24 cellular contexts compared by ENCODE assay signal in genomic region chrX:31245714-31246113, GRCh38.
DNase-seq lines count a peak whose midpoint lies in the region; ATAC-seq, FAIRE-seq and TF ChIP-seq lines count a peak whose summit lies in the region.
"Had no signal": no experiment of that assay in that cellular context is flagged by ENCODE, and none has a peak within 500 bp of the region (broad histone marks: within the 10 kb centered on the region; RNA-seq: fewer than 3 reads in every experiment).

No MANE protein-coding gene starts in this region.

- ATAC-seq in GM19043 (IDR thresholded peaks at IDR 0.05; ENCODE audit: low read depth, unreplicated experiment): peak; percentile 90
- ATAC-seq in GM21619 (IDR thresholded peaks at IDR 0.05; ENCODE audit: unreplicated experiment): peak; percentile 85
- peak; percentile 74 for ATAC-seq in HG03108 (IDR thresholded peaks at IDR 0.05; ENCODE audit: unreplicated experiment)
- ATAC-seq in GM12878: peak; percentile 50
- ATAC-seq in esophagus mucosa: no peak
- ATAC-seq: activated CD8-positive, alpha-beta T cell treated with anti-CD3 and anti-CD28 coated beads, Interleukin-2, amount 10 ng/mL, durations not matched to agents 7 days and 5 days; activated T-cell treated with anti-CD3 and anti-CD28 coated beads, Interleukin-2, amount 50 U/mL, for 72 hours; body of pancreas; heart right ventricle; WTC11 had no signal

- no peak overlapping the region for H2BK15ac ChIP-seq in mesenchymal stem cell (ENCODE audit: low read depth, poor library complexity, severe bottlenecking)

- FAIRE-seq in GM12878 (lab: Jason Lieb, UNC): no peak
- FAIRE-seq: pancreas had no signal

- no peaks in the 10 kb centered on the region for H3K79me1 ChIP-seq in mesenchymal stem cell (replicated peaks; ENCODE audit: low read length, poor library complexity, severe bottlenecking)

- H3K27ac ChIP-seq in GM12878 (ENCODE audit: control insufficient read depth, insufficient read depth) (no peak overlapping the region), A673 (ENCODE audit: low read depth, low read length, poor library complexity, severe bottlenecking) (no peak overlapping the region), mesenchymal stem cell (ENCODE audit: low read length, poor library complexity, severe bottlenecking) (no peak overlapping the region)
- H3K27ac ChIP-seq: heart right ventricle, PC-9, SJCRH30 had no signal

- no peak overlapping the region for H3K9ac ChIP-seq in GM12878 (ENCODE audit: control insufficient read depth, insufficient read depth, low read length)
- H3K9ac ChIP-seq in mesenchymal stem cell (ENCODE audit: low read length): no peak overlapping the region

- no peaks in the 10 kb centered on the region for H3K36me3 ChIP-seq in GM12878 (ENCODE audit: control insufficient read depth in 2 of 2, insufficient read depth in 2 of 2, low read length in 1 of 2)
- no peaks in the 10 kb centered on the region for H3K36me3 ChIP-seq in A673 (ENCODE audit: insufficient read depth, low read length, poor library complexity, severe bottlenecking)
- H3K36me3 ChIP-seq in mesenchymal stem cell (ENCODE audit: control insufficient read depth in 1 of 2, insufficient read depth in 2 of 2, low read depth in 1 of 2, low read length in 2 of 2): no peaks in the 10 kb centered on the region
- H3K36me3 ChIP-seq: pancreas, SJCRH30 had no signal

- H3K14ac ChIP-seq in mesenchymal stem cell (ENCODE audit: low read length in 2 of 2): no peak overlapping the region

- TF ChIP-seq CTCF in GM12878 (IDR thresholded peaks at IDR 0.05 in 2 of 3, conservative IDR thresholded peaks at IDR 0.05 in 1 of 3; ENCODE audit: control insufficient read depth in 2 of 3, extremely low read depth in 1 of 3, insufficient read depth in 1 of 3, low read depth in 3 of 3, low read length in 3 of 3) (no peak), A673 (conservative IDR thresholded peaks at IDR 0.05; ENCODE audit: low read depth, low read length) (no peak)

- intact Hi-C loops in GM12878 (cut with micrococcal nuclease; ENCODE audit: unreplicated experiment) (no loop called here), A673 (cut with micrococcal nuclease; ENCODE audit: unreplicated experiment) (no loop called here)

- TF ChIP-seq EP300 in GM12878 (IDR thresholded peaks at IDR 0.05; ENCODE audit: borderline replicate concordance in 1 of 2, control insufficient read depth in 1 of 2, low read depth in 2 of 2, low read length in 2 of 2): no peak

- no peak overlapping the region for H2BK120ac ChIP-seq in mesenchymal stem cell (ENCODE audit: low read depth, low read length)

- SMC1A ChIA-PET in GM12878 (lab: Charles Lee; ENCODE audit: uncharacterized antibody, unreplicated experiment): interaction anchor here (0.9 to 1.5 kb wide), 6 partner anchors 9 to 17 kb away, joined by 3 to 6 read pairs (median 4); no protein-coding TSS in a partner anchor

- POLR2A ChIA-PET in GM12878 (lab: Charles Lee) (no interaction called here), A673 (lab: Charles Lee; ENCODE audit: low non-redundant PET) (no interaction called here)

- CTCF ChIA-PET in GM12878 (lab: Yijun Ruan, JAX): interaction anchor here (0.8 to 1.7 kb wide), 3 partner anchors 30 to 208 kb away, joined by 3 to 5 read pairs (median 5); no protein-coding TSS in a partner anchor
- CTCF ChIA-PET in A673 (lab: Charles Lee): no interaction called here

- no peak for TF ChIP-seq RAD21 in GM12878 (IDR thresholded peaks at IDR 0.05; ENCODE audit: insufficient read depth, low read depth, low read length)

- H4K91ac ChIP-seq in mesenchymal stem cell (ENCODE audit: low read length): no peak overlapping the region

- no peak for DNase-seq in GM12878 (ENCODE audit: low read depth, low spot score)
- DNase-seq in A673 (ENCODE audit: low spot score): no peak
- no peak for DNase-seq in HCEC 1CT
- DNase-seq in mesenchymal stem cell: no peak
- DNase-seq: activated CD8-positive, alpha-beta T cell treated with anti-CD3 and anti-CD28 coated beads, Interleukin-2, amount 10 ng/mL, durations not matched to agents 7 days and 5 days; activated T-cell treated with anti-CD3 and anti-CD28 coated beads, Interleukin-2, amount 50 U/mL, for 72 hours; body of pancreas; CD8-positive, alpha-beta memory T cell; DMS79; heart right ventricle; naive B cell; NCI-H1417 treated with DMSO at 0.1 percent for 48 hours; NCI-H82; pancreas; PC-9; SJCRH30; stimulated activated CD4-positive, alpha-beta T cell treated with anti-CD3 and anti-CD28 coated beads, Interleukin-1b, Interleukin-23, amount 100 ng/mL, for 48 hours; T-helper 2 cell had no signal

- H3K23ac ChIP-seq in mesenchymal stem cell (ENCODE audit: low read length in 2 of 2): no peak overlapping the region

- H3K27me3 ChIP-seq in GM12878 (replicated peaks in 1 of 2; ENCODE audit: control insufficient read depth in 2 of 2, insufficient read depth in 2 of 2, low read length in 1 of 2) (no peaks in the 10 kb centered on the region), A673 (replicated peaks; ENCODE audit: insufficient read depth, low read depth, low read length, poor library complexity) (no peaks in the 10 kb centered on the region), mesenchymal stem cell (ENCODE audit: control insufficient read depth in 1 of 2, insufficient read depth in 1 of 2, low read length in 2 of 2) (peaks cover 0 to 3% of the 10 kb centered on the region in 2 experiments)
- H3K27me3 ChIP-seq: body of pancreas, heart right ventricle, SJCRH30 had no signal

- no peaks in the 10 kb centered on the region for H4K20me1 ChIP-seq in GM12878 (ENCODE audit: control insufficient read depth, insufficient read depth)

- no peak overlapping the region for H4K8ac ChIP-seq in mesenchymal stem cell (ENCODE audit: low read length)

- no peak overlapping the region for H3K4ac ChIP-seq in mesenchymal stem cell (ENCODE audit: low read depth in 1 of 2, low read length in 2 of 2)

- WGBS in GM12878 (ENCODE audit: insufficient coverage, insufficient replicate concordance, low lambda C conversion rate, missing lambda C conversion rate): 16% methylated on average over 4 of the region's 4 CpGs
- WGBS in mesenchymal stem cell: 93% methylated on average over 2 of the region's 4 CpGs

- no peaks in the 10 kb centered on the region for H3K4me1 ChIP-seq in GM12878 (ENCODE audit: control insufficient read depth, insufficient read depth, low read length)
- no peaks in the 10 kb centered on the region for H3K4me1 ChIP-seq in A673 (ENCODE audit: insufficient read depth, low read length, poor library complexity, severe bottlenecking)
- H3K4me1 ChIP-seq in mesenchymal stem cell (ENCODE audit: control insufficient read depth, insufficient read depth, low read depth, low read length): no peaks in the 10 kb centered on the region
- H3K4me1 ChIP-seq: heart right ventricle, SJCRH30 had no signal

- RAD21 ChIA-PET in GM12878 (lab: Charles Lee; ENCODE audit: unreplicated experiment): no interaction called here

- no peak overlapping the region for H3K18ac ChIP-seq in mesenchymal stem cell (ENCODE audit: low read depth in 1 of 2, low read length in 2 of 2)

- H3K4me2 ChIP-seq in GM12878 (ENCODE audit: control insufficient read depth, insufficient read depth) (no peak overlapping the region), mesenchymal stem cell (ENCODE audit: low read length, poor library complexity, severe bottlenecking) (no peak overlapping the region)
- H3K4me2 ChIP-seq: PC-9 had no signal

- no peak for TF ChIP-seq POLR2A in GM12878 (IDR thresholded peaks at IDR 0.05; ENCODE audit: low read depth, low read length)

- H2BK5ac ChIP-seq in mesenchymal stem cell (ENCODE audit: low read depth, low read length, poor library complexity, severe bottlenecking): no peak overlapping the region

- no peaks in the 10 kb centered on the region for H3K9me3 ChIP-seq in GM12878 (replicated peaks; ENCODE audit: control insufficient read depth, insufficient read depth, low read length)
- H3K9me3 ChIP-seq in A673 (ENCODE audit: low read depth, low read length, poor library complexity, severe bottlenecking): no peaks in the 10 kb centered on the region
- H3K9me3 ChIP-seq in mesenchymal stem cell (ENCODE audit: control insufficient read depth, low read length): no peaks in the 10 kb centered on the region
- H3K9me3 ChIP-seq: body of pancreas, heart right ventricle, pancreas, SJCRH30 had no signal

- H3K79me2 ChIP-seq in GM12878 (ENCODE audit: control insufficient read depth, insufficient read depth, low read length): no peaks in the 10 kb centered on the region

- H2BK12ac ChIP-seq in mesenchymal stem cell (ENCODE audit: low read length in 2 of 2): no peak overlapping the region

- H2AK5ac ChIP-seq in mesenchymal stem cell (ENCODE audit: low read length, severe bottlenecking): no peak overlapping the region

- H3K4me3 ChIP-seq in GM12878: no peak overlapping the region
- no peak overlapping the region for H3K4me3 ChIP-seq in A673 (ENCODE audit: low read depth, low read length, poor library complexity, severe bottlenecking)
- H3K4me3 ChIP-seq in mesenchymal stem cell (ENCODE audit: insufficient read depth in 1 of 2, low read depth in 1 of 2, low read length in 2 of 2): no peak overlapping the region
- H3K4me3 ChIP-seq: body of pancreas, heart right ventricle, lung, pancreas, PC-9, SJCRH30 had no signal

- H2AFZ ChIP-seq in GM12878 (ENCODE audit: control insufficient read depth, low read depth, low read length) (no peak overlapping the region), mesenchymal stem cell (ENCODE audit: low read depth, low read length) (no peak overlapping the region)
- H2AFZ ChIP-seq: PC-9 had no signal

- no TSS peak for BruUV-seq in GM12878 (replicated peaks; lab: Mats Ljungman, UMichigan)
- BruUV-seq in A673 (replicated peaks; lab: Mats Ljungman, UMichigan): no TSS peak

- in situ Hi-C loops in GM12878 (cut with MboI): no loop called here

TF ChIP-seq in GM12878, 131 proteins besides CTCF, POLR2A, EP300 and RAD21 (continues in another document):
- TF ChIP-seq SP1 (IDR thresholded peaks at IDR 0.05; ENCODE audit: low read depth, low read length) (no peak), RUNX3 (IDR thresholded peaks at IDR 0.05; ENCODE audit: low read length) (no peak), TCF12 (IDR thresholded peaks at IDR 0.05; ENCODE audit: low read depth, low read length) (no peak), EZH2 (IDR thresholded peaks at IDR 0.05; ENCODE audit: borderline replicate concordance, control insufficient read depth, low read depth, low read length) (no peak), NR2C1 (IDR thresholded peaks at IDR 0.05) (no peak)
